ENCODE assay signal across 7 cellular contexts in genomic region chr7:25894002-25894901, GRCh38.
A peak's percentile ranks its signal among the peaks of the same experiment; 100 is the strongest.
DNase-seq lines count a peak whose midpoint lies in the region; ATAC-seq, FAIRE-seq and TF ChIP-seq lines count a peak whose summit lies in the region.

No MANE protein-coding gene starts in this region.

- DNase-seq in GF-D8 (lab: John Stamatoyannopoulos, UW) (peak; percentile 44), epithelial cell of esophagus (ENCODE audit: low read depth) (peak; percentile 90), frontal cortex (ENCODE audit: low spot score in 2 of 2) (no peak)

- ATAC-seq in GM19455 (IDR thresholded peaks at IDR 0.05; ENCODE audit: unreplicated experiment), result peak; percentile 74
- peak; percentile 74 for ATAC-seq in HG03439 (IDR thresholded peaks at IDR 0.05; ENCODE audit: unreplicated experiment)

- H3K79me2 ChIP-seq in SU-DHL-6 (ENCODE audit: insufficient read depth, low read length), result no peaks in the 10 kb centered on the region

- peak overlapping the region; percentile 85 for H2AFZ ChIP-seq in SU-DHL-6 (ENCODE audit: low read depth, low read length, severe bottlenecking)

- no peaks in the 10 kb centered on the region for H3K9me2 ChIP-seq in SU-DHL-6 (replicated peaks; ENCODE audit: insufficient read depth, low read length)

- peaks cover 17% of the 10 kb centered on the region for H3F3A ChIP-seq in SU-DHL-6 (ENCODE audit: insufficient read depth)

- peaks cover 28% of the 10 kb centered on the region for H3K27me3 Mint-ChIP-seq in stimulated activated naive CD8-positive, alpha-beta T cell treated with anti-CD3 and anti-CD28 coated beads, Interleukin-15, Interleukin-2, amounts not matched to agents 100 ng/mL and 50 ng/mL, for 24 hours

- peak overlapping the region; percentile 40 for H3K4me3 ChIP-seq in SU-DHL-6 (ENCODE audit: insufficient read depth, low read length, poor library complexity, severe bottlenecking)
- H3K4me3 ChIP-seq in epithelial cell of esophagus (ENCODE audit: low read length), result no peak overlapping the region

- H3K27me3 ChIP-seq in SU-DHL-6 (ENCODE audit: low read length), result no peaks in the 10 kb centered on the region

- H3K9ac ChIP-seq in SU-DHL-6 (ENCODE audit: low read length), result peak overlapping the region; percentile 57

- H3K4me2 ChIP-seq in SU-DHL-6 (ENCODE audit: low read depth, low read length, poor library complexity, severe bottlenecking), result peak overlapping the region; percentile 65

- H3K27ac ChIP-seq in SU-DHL-6 (ENCODE audit: low read depth, low read length), result peak overlapping the region; percentile 76

- H3K4me1 Mint-ChIP-seq in stimulated activated naive CD8-positive, alpha-beta T cell treated with anti-CD3 and anti-CD28 coated beads, Interleukin-15, Interleukin-2, amounts not matched to agents 100 ng/mL and 50 ng/mL, for 24 hours (ENCODE audit: low read depth), result peaks cover 30% of the 10 kb centered on the region

- no peak for FAIRE-seq in frontal cortex (lab: Jason Lieb, UNC)

- no peaks in the 10 kb centered on the region for H4K20me1 ChIP-seq in SU-DHL-6 (ENCODE audit: low read depth, low read length)

- H3K9me3 Mint-ChIP-seq in stimulated activated naive CD8-positive, alpha-beta T cell treated with anti-CD3 and anti-CD28 coated beads, Interleukin-15, Interleukin-2, amounts not matched to agents 100 ng/mL and 50 ng/mL, for 24 hours, result no peaks in the 10 kb centered on the region

- TF ChIP-seq CTCF in SU-DHL-6 (IDR thresholded peaks at IDR 0.05; ENCODE audit: insufficient read depth, low read length, poor library complexity, severe bottlenecking), result no peak
- TF ChIP-seq CTCF in epithelial cell of esophagus (IDR thresholded peaks at IDR 0.05; ENCODE audit: insufficient read depth, low read depth, low read length, missing control alignments), result no peak

- H3K36me3 ChIP-seq in SU-DHL-6 (ENCODE audit: low read length), result no peaks in the 10 kb centered on the region

- H3K27ac Mint-ChIP-seq in stimulated activated naive CD8-positive, alpha-beta T cell treated with anti-CD3 and anti-CD28 coated beads, Interleukin-15, Interleukin-2, amounts not matched to agents 100 ng/mL and 50 ng/mL, for 24 hours, result peak overlapping the region; percentile 57

- no peaks in the 10 kb centered on the region for H3K9me3 ChIP-seq in SU-DHL-6 (ENCODE audit: insufficient read depth, low read length)

- H3K4me3 Mint-ChIP-seq in stimulated activated naive CD8-positive, alpha-beta T cell treated with anti-CD3 and anti-CD28 coated beads, Interleukin-15, Interleukin-2, amounts not matched to agents 100 ng/mL and 50 ng/mL, for 24 hours, result peak overlapping the region; percentile 14

- H3K36me3 Mint-ChIP-seq in stimulated activated naive CD8-positive, alpha-beta T cell treated with anti-CD3 and anti-CD28 coated beads, Interleukin-15, Interleukin-2, amounts not matched to agents 100 ng/mL and 50 ng/mL, for 24 hours (ENCODE audit: low read depth), result no peaks in the 10 kb centered on the region

Comparison
In these comparisons a context has a peak if more than half of its experiments do, and no peak if none do; other contexts are left out.
1. DNase-seq: peak in GF-D8 (single experiment) and epithelial cell of esophagus (single experiment); none in frontal cortex (0 of 2).